17 cellular contexts compared by ENCODE assay signal in genomic region chr14:28676481-28676880, GRCh38.
A peak's percentile ranks its signal among the peaks of the same experiment; 100 is the strongest.
DNase-seq lines count a peak whose midpoint lies in the region; ATAC-seq and TF ChIP-seq lines count a peak whose summit lies in the region.
"Had no signal": no experiment of that assay in that cellular context is flagged by ENCODE, and none has a peak within 500 bp of the region (broad histone marks: within the 10 kb centered on the region; RNA-seq: fewer than 3 reads in every experiment).

No MANE protein-coding gene starts in this region.

- H3K27ac ChIP-seq in RWPE1 = no peak overlapping the region
- H3K27ac ChIP-seq in smooth muscle cell (ENCODE audit: low read depth) = peak overlapping the region; percentile 58
- H3K27ac ChIP-seq in endodermal cell (ENCODE audit: low read depth, low read length) = no peak overlapping the region
- H3K27ac ChIP-seq: skin epidermis, testis had no signal

- CTCF ChIA-PET in RWPE1 (lab: Yijun Ruan, JAX) = no interaction called here

- no peaks in the 10 kb centered on the region for H3K36me3 ChIP-seq in smooth muscle cell (ENCODE audit: low read depth)
- H3K36me3 ChIP-seq in endodermal cell (ENCODE audit: control insufficient read depth, insufficient read depth, low read length) = no peaks in the 10 kb centered on the region

- no peak overlapping the region for H3K4me2 ChIP-seq in smooth muscle cell

- H3K79me2 ChIP-seq in smooth muscle cell (ENCODE audit: low read depth) = no peaks in the 10 kb centered on the region

- no peaks in the 10 kb centered on the region for H3F3A ChIP-seq in smooth muscle cell (ENCODE audit: low read depth)

- no peak overlapping the region for H3K4me3 Mint-ChIP-seq in endodermal cell
- H3K4me3 Mint-ChIP-seq: activated CD4-positive, alpha-beta T cell treated with anti-CD3 and anti-CD28 coated beads, Interleukin-2, amount 10 ng/mL, durations not matched to agents 7 days and 5 days; activated T-helper 1 cell treated with anti-CD3 and anti-CD28 coated beads, Interleukin-12 subunit alpha, Interleukin-12 subunit beta, Interleukin-2, Interleukin-4 antibody, amounts not matched to agents 30 ng/mL and 10 ng/mL and 1 ng/mL, durations not matched to agents 14 hours and 24 hours and 36 hours; natural killer cell; T-cell had no signal

- TF ChIP-seq CTCF in RWPE1 (conservative IDR thresholded peaks at IDR 0.05; ENCODE audit: low read depth) (no peak), fibroblast of mammary gland (conservative IDR thresholded peaks at IDR 0.05; ENCODE audit: control insufficient read depth, insufficient read depth, low read depth, low read length) (no peak), smooth muscle cell (IDR thresholded peaks at IDR 0.05; ENCODE audit: borderline replicate concordance, insufficient read depth, poor library complexity, severe bottlenecking) (no peak), endodermal cell (conservative IDR thresholded peaks at IDR 0.05) (no peak)

- H4K20me1 ChIP-seq in smooth muscle cell (ENCODE audit: low read depth) = no peaks in the 10 kb centered on the region

- no peak for ATAC-seq in GM21423 (IDR thresholded peaks at IDR 0.05; ENCODE audit: unreplicated experiment)
- ATAC-seq: natural killer cell, T-cell had no signal

- H3K27ac Mint-ChIP-seq in endodermal cell = no peak overlapping the region
- H3K27ac Mint-ChIP-seq: activated CD4-positive, alpha-beta T cell treated with anti-CD3 and anti-CD28 coated beads, Interleukin-2, amount 10 ng/mL, durations not matched to agents 7 days and 5 days; activated T-helper 1 cell treated with anti-CD3 and anti-CD28 coated beads, Interleukin-12 subunit alpha, Interleukin-12 subunit beta, Interleukin-2, Interleukin-4 antibody, amounts not matched to agents 30 ng/mL and 10 ng/mL and 1 ng/mL, durations not matched to agents 14 hours and 24 hours and 36 hours; natural killer cell; T-cell had no signal

- H3K27me3 ChIP-seq in smooth muscle cell (ENCODE audit: low read depth) (no peaks in the 10 kb centered on the region), endodermal cell (ENCODE audit: control insufficient read depth, insufficient read depth, low read length, poor library complexity, severe bottlenecking) (no peaks in the 10 kb centered on the region)
- H3K27me3 ChIP-seq: testis had no signal

- H2AFZ ChIP-seq in smooth muscle cell (ENCODE audit: low read depth) = no peak overlapping the region

- DNase-seq in HCEC 1CT (peak; percentile 97), RWPE1 (ENCODE audit: low spot score) (peak; percentile 88), fibroblast of mammary gland (ENCODE audit: low read depth) (peak; percentile 98), smooth muscle cell (lab: John Stamatoyannopoulos, UW; ENCODE audit: unreplicated experiment) (no peak), endodermal cell (no peak)
- DNase-seq in effector CD8-positive, alpha-beta T cell (lab: John Stamatoyannopoulos, UW) = no peak
- DNase-seq: activated CD4-positive, alpha-beta T cell treated with anti-CD3 and anti-CD28 coated beads, Interleukin-2, amount 10 ng/mL, durations not matched to agents 7 days and 5 days; caudate nucleus; GOT3; islet precursor cell; natural killer cell; NK-92 treated with Interleukin-12 subunit alpha and Interleukin-12 subunit beta, amount 100 ng/mL, for 24 hours; T-cell; testis had no signal

- no peak overlapping the region for H3K9ac ChIP-seq in smooth muscle cell (ENCODE audit: low read depth)
- H3K9ac ChIP-seq in endodermal cell (ENCODE audit: extremely low read depth, low read length, poor library complexity, severe bottlenecking) = no peak overlapping the region

- no peaks in the 10 kb centered on the region for H3K4me1 ChIP-seq in smooth muscle cell (ENCODE audit: low read depth)
- H3K4me1 ChIP-seq in endodermal cell (ENCODE audit: control insufficient read depth, insufficient read depth, low read length) = no peaks in the 10 kb centered on the region
- H3K4me1 ChIP-seq: testis had no signal

- H3K27me3 Mint-ChIP-seq in endodermal cell (ENCODE audit: insufficient read depth) = no peaks in the 10 kb centered on the region
- H3K27me3 Mint-ChIP-seq: activated CD4-positive, alpha-beta T cell treated with anti-CD3 and anti-CD28 coated beads, Interleukin-2, amount 10 ng/mL, durations not matched to agents 7 days and 5 days had no signal

- H3K4me3 ChIP-seq in fibroblast of mammary gland (ENCODE audit: control insufficient read depth, low read depth, low read length) (no peak overlapping the region), smooth muscle cell (no peak overlapping the region), endodermal cell (ENCODE audit: low read length) (no peak overlapping the region)
- H3K4me3 ChIP-seq: skin epidermis, testis had no signal

- no peaks in the 10 kb centered on the region for H3K36me3 Mint-ChIP-seq in endodermal cell (ENCODE audit: low read depth)
- H3K36me3 Mint-ChIP-seq: natural killer cell, T-cell had no signal

- H3K9me3 Mint-ChIP-seq in endodermal cell = no peaks in the 10 kb centered on the region

- H3K9me3 ChIP-seq in smooth muscle cell (replicated peaks; ENCODE audit: low read depth) = no peaks in the 10 kb centered on the region
- H3K9me3 ChIP-seq in endodermal cell (ENCODE audit: control insufficient read depth, low read length) = no peaks in the 10 kb centered on the region
- H3K9me3 ChIP-seq: testis had no signal

- H3K4me1 Mint-ChIP-seq in endodermal cell = peaks cover 16% of the 10 kb centered on the region
- H3K4me1 Mint-ChIP-seq: activated CD4-positive, alpha-beta T cell treated with anti-CD3 and anti-CD28 coated beads, Interleukin-2, amount 10 ng/mL, durations not matched to agents 7 days and 5 days; natural killer cell; T-cell had no signal

- 35% methylated on average over 4 of the region's 4 CpGs for WGBS in smooth muscle cell (ENCODE audit: low lambda C conversion rate)
- 45 to 55% methylated on average over 3 to 4 of the region's 4 CpGs for WGBS in endodermal cell (ENCODE audit: insufficient coverage in 1 of 2, insufficient read length in 1 of 2), 2 experiments

- POLR2A ChIA-PET in RWPE1 (lab: Yijun Ruan, JAX; ENCODE audit: low non-redundant PET) = no interaction called here

Comparison
In these comparisons a context has a peak if more than half of its experiments do, and no peak if none do; other contexts are left out.
1. DNase-seq: peak in HCEC 1CT (single experiment), RWPE1 (single experiment) and fibroblast of mammary gland (single experiment); none in smooth muscle cell (single experiment), endodermal cell (single experiment) and effector CD8-positive, alpha-beta T cell (single experiment).